ENCODE assay signal across 28 cellular contexts in genomic region chr11:35134403-35135126, GRCh38. TPM values are rescaled to one million over a fixed set of nuclear protein-coding genes. Genes with fewer than 3 reads are reported as not detected.
DNase-seq lines count a peak whose midpoint lies in the region; ATAC-seq and TF ChIP-seq lines count a peak whose summit lies in the region.
"Had no signal": no experiment of that assay in that cellular context is flagged by ENCODE, and none has a peak within 500 bp of the region (broad histone marks: within the 10 kb centered on the region; RNA-seq: fewer than 3 reads in every experiment).

No MANE protein-coding gene starts in this region.

- peak; percentile 58 for DNase-seq in NCI-H82 (lab: John Stamatoyannopoulos, UW)
- no peak for DNase-seq in NCI-H82 treated with DMSO at 0.1 percent for 48 hours (lab: John Stamatoyannopoulos, UW; ENCODE audit: unreplicated experiment)
- peak; percentile 22 for DNase-seq in HCEC 1CT
- DNase-seq in body of pancreas: no peak
- DNase-seq in ascending aorta (ENCODE audit: low spot score in 2 of 2): no peak
- DNase-seq in osteoblast (ENCODE audit: insufficient read length, low spot score, missing footprints): no peak
- DNase-seq in EL: no peak
- DNase-seq: activated CD4-positive, alpha-beta T cell treated with anti-CD3 and anti-CD28 coated beads for 1 hour; activated CD8-positive, alpha-beta memory T cell treated with anti-CD3 and anti-CD28 coated beads for 24 hours; activated naive CD4-positive, alpha-beta T cell treated with anti-CD3 and anti-CD28 coated beads, Interleukin-2, amount 10 ng/mL, durations not matched to agents 7 days and 5 days; activated T-cell treated with anti-CD3 and anti-CD28 coated beads, Interleukin-2, amount 50 U/mL, for 48 hours; BE2C; effector memory CD8-positive, alpha-beta T cell; KBM-7; lower lobe of right lung; NCI-H187; NCI-H2227 treated with DMSO at 0.1 percent for 48 hours; NCI-H774; PC-3; SHP77; stimulated activated CD4-positive, alpha-beta T cell treated with anti-CD3 and anti-CD28 coated beads, Interleukin-1b, Interleukin-23, amount 100 ng/mL, for 48 hours; T-helper 1 cell; testis had no signal

- TF ChIP-seq CTCF in body of pancreas (IDR thresholded peaks at IDR 0.05) (no peak), ascending aorta (IDR thresholded peaks at IDR 0.05) (no peak), osteoblast (IDR thresholded peaks at IDR 0.05; ENCODE audit: extremely low read depth, low read depth, low read length) (no peak)

- peak overlapping the region; percentile 28 to 71 (median 56) for H3K27ac ChIP-seq in body of pancreas
- H3K27ac ChIP-seq in subcutaneous abdominal adipose tissue (ENCODE audit: low read depth, low read length): peak overlapping the region; percentile 58
- H3K27ac ChIP-seq in ascending aorta: no peak overlapping the region
- no peak overlapping the region for H3K27ac ChIP-seq in osteoblast (ENCODE audit: low read depth, low read length)
- H3K27ac ChIP-seq: 22Rv1, lower lobe of right lung, prostate gland, testis had no signal

- H3K9me3 ChIP-seq in body of pancreas (no peaks in the 10 kb centered on the region), subcutaneous abdominal adipose tissue (ENCODE audit: control insufficient read depth in 5 of 5, low read length in 5 of 5) (no peaks in the 10 kb centered on the region), ascending aorta (no peaks in the 10 kb centered on the region), osteoblast (ENCODE audit: low read depth, low read length) (no peaks in the 10 kb centered on the region)
- H3K9me3 ChIP-seq: BE2C, HAP-1, lower lobe of right lung, prostate gland, testis had no signal

- 62 to 67% methylated on average over 3 of the region's 3 CpGs for WGBS in body of pancreas, 2 donors

- H3K4me3 ChIP-seq in body of pancreas (no peak overlapping the region), subcutaneous abdominal adipose tissue (ENCODE audit: low read depth in 1 of 5, low read length in 5 of 5) (no peak overlapping the region), ascending aorta (no peak overlapping the region), osteoblast (ENCODE audit: insufficient read depth, low read length) (no peak overlapping the region)
- H3K4me3 ChIP-seq: HAP-1, lower lobe of right lung, prostate gland, testis had no signal

- no peak overlapping the region for H2AFZ ChIP-seq in osteoblast (ENCODE audit: low read length)

- no peaks in the 10 kb centered on the region for H4K20me1 ChIP-seq in osteoblast (ENCODE audit: insufficient read depth, low read length)

- H3K36me3 ChIP-seq in body of pancreas (replicated peaks in 1 of 2; ENCODE audit: insufficient read depth in 1 of 2, low read depth in 2 of 2) (no peaks in the 10 kb centered on the region), subcutaneous abdominal adipose tissue (ENCODE audit: control insufficient read depth in 5 of 5, insufficient read depth in 5 of 5, low read length in 5 of 5) (no peaks in the 10 kb centered on the region), ascending aorta (no peaks in the 10 kb centered on the region), osteoblast (ENCODE audit: insufficient read depth, low read length) (no peaks in the 10 kb centered on the region)
- H3K36me3 ChIP-seq: BE2C, HAP-1, lower lobe of right lung, prostate gland had no signal

- intact Hi-C loops in body of pancreas (cut with DNase I): no loop called here
- intact Hi-C loops in ascending aorta (cut with DNase I): loop anchor here (5.0 kb wide), 1 partner anchor 52 kb away; no protein-coding TSS in a partner anchor

- H3K9ac ChIP-seq in subcutaneous abdominal adipose tissue (ENCODE audit: low read length in 5 of 5): no peak overlapping the region

- H3K4me1 ChIP-seq in body of pancreas (peaks cover 34% of the 10 kb centered on the region), subcutaneous abdominal adipose tissue (ENCODE audit: control insufficient read depth in 5 of 5, insufficient read depth in 5 of 5, low read length in 5 of 5) (peaks cover 6 to 25% (median 15%) of the 10 kb centered on the region in 5 donors), ascending aorta (peaks cover 0 to 5% of the 10 kb centered on the region in 2 donors), osteoblast (ENCODE audit: insufficient read depth, low read length) (peaks cover 12% of the 10 kb centered on the region)
- H3K4me1 ChIP-seq: BE2C, HAP-1, prostate gland, testis had no signal

- peaks cover 16% of the 10 kb centered on the region for H3K79me2 ChIP-seq in osteoblast (ENCODE audit: insufficient read depth, low read length)

- ATAC-seq in body of pancreas: no peak
- ATAC-seq: esophagus mucosa, lower lobe of right lung, PC-3 had no signal

- H3K27me3 ChIP-seq in body of pancreas (no peaks in the 10 kb centered on the region), subcutaneous abdominal adipose tissue (ENCODE audit: control insufficient read depth in 5 of 5, insufficient read depth in 4 of 5, low read length in 5 of 5) (peaks cover 0 to 5% (median 0%) of the 10 kb centered on the region in 5 donors), ascending aorta (no peaks in the 10 kb centered on the region), osteoblast (ENCODE audit: insufficient read depth, low read length) (no peaks in the 10 kb centered on the region)
- H3K27me3 ChIP-seq: BE2C, testis had no signal

- no peak for TF ChIP-seq POLR2A in body of pancreas (IDR thresholded peaks at IDR 0.05)

- H3K4me2 ChIP-seq in osteoblast (ENCODE audit: insufficient read depth, low read length): no peak overlapping the region

RNA-seq across cellular contexts. Expression of gene CD44, which starts 4.4 kb away (rescaled TPM):
- total RNA-seq in body of pancreas (100 to 1,000 TPM; 266 to 433 TPM), ascending aorta (188 TPM), osteoblast (238 and 268 TPM in 2 replicates)

Comparison
In these comparisons a context has a peak if more than half of its experiments do, and no peak if none do; other contexts are left out.
1. DNase-seq: peak in NCI-H82 (single experiment) and HCEC 1CT (single experiment); none in NCI-H82 treated with DMSO at 0.1 percent for 48 hours (single experiment), body of pancreas (0 of 4), ascending aorta (0 of 2), osteoblast (single experiment) and EL (single experiment).
2. H3K27ac ChIP-seq: peak in body of pancreas (4 of 4) and subcutaneous abdominal adipose tissue (single experiment); none in ascending aorta (0 of 2) and osteoblast (single experiment).